1 cellular context compared by ENCODE assay signal in the genomic region with DNA sequence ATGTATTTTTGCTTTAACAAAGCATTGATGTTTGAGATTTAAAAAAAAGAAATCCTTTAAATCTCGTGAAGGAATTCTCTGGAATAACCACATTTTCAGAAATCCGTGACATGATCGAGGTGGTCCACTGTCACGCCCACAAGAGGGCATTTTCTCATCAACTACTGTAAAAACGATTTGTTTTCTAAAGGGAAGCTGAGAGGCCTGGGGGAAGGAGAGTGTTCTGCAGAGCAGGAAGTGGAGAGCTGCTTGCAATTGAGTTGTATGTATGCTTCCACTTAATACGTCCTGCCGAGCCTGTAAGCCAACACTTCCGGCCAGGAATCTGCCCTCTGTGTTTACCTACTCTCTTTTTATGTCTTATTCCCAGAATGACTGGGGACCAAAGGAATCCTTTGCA.
TF ChIP-seq lines count a peak whose summit lies in the region.

No MANE protein-coding gene starts in this region.

TF ChIP-seq in H1, 55 proteins besides CTCF, POLR2A, EP300 and RAD21:
- no peak for TF ChIP-seq CTBP2 (IDR thresholded peaks at IDR 0.05; ENCODE audit: borderline replicate concordance, insufficient read depth, insufficient read length, low read length)
- no peak for TF ChIP-seq POU5F1 (IDR thresholded peaks at IDR 0.05; ENCODE audit: low read depth, low read length)
- TF ChIP-seq BACH1 (IDR thresholded peaks at IDR 0.05; ENCODE audit: low read length) = no peak
- TF ChIP-seq SUZ12 (IDR thresholded peaks at IDR 0.05; ENCODE audit: low read length) = no peak
- TF ChIP-seq KDM5A (IDR thresholded peaks at IDR 0.05; ENCODE audit: low read length) = no peak
- TF ChIP-seq CHD1 (IDR thresholded peaks at IDR 0.05; ENCODE audit: low read depth, low read length) = no peak
